ENCODE assay signal across 12 cellular contexts in genomic region chr12:67909091-67909531, GRCh38.
A peak's percentile ranks its signal among the peaks of the same experiment; 100 is the strongest.
DNase-seq lines count a peak whose midpoint lies in the region; ATAC-seq and TF ChIP-seq lines count a peak whose summit lies in the region.
"Had no signal": no experiment of that assay in that cellular context is flagged by ENCODE, and none has a peak within 500 bp of the region (broad histone marks: within the 10 kb centered on the region; RNA-seq: fewer than 3 reads in every experiment).

No MANE protein-coding gene starts in this region.

- CTCF ChIA-PET in AG04449 (lab: Yijun Ruan, JAX) = interaction anchor here (0.9 to 2.4 kb wide), 2 partner anchors 34 to 553 kb away, joined by 3 to 9 read pairs; no protein-coding TSS in a partner anchor
- CTCF ChIA-PET in CD4-positive, alpha-beta memory T cell (lab: Charles Lee; ENCODE audit: partially characterized antibody) = interaction anchor here (0.8 to 1.3 kb wide), 3 partner anchors 20 to 553 kb away, joined by 3 read pairs; no protein-coding TSS in a partner anchor

- DNase-seq in AG04449 (ENCODE audit: low read depth, low spot score) (peak; percentile 92), HFFc6 (peak; percentile 90), amniotic epithelial cell (ENCODE audit: low read depth) (peak; percentile 81), iris pigment epithelial cell (ENCODE audit: low read depth) (peak; percentile 75), dorsolateral prefrontal cortex (no peak), CD1c-positive myeloid dendritic cell (ENCODE audit: extremely low spot score) (no peak)
- DNase-seq in natural killer cell treated with Interleukin-12 subunit alpha and Interleukin-12 subunit beta and Interleukin-15 and Interleukin-18, amount 100 ng/mL, for 72 hours (ENCODE audit: low spot score) = no peak
- no peak for DNase-seq in CD4-positive, alpha-beta memory T cell
- DNase-seq: effector CD8-positive, alpha-beta T cell; lower lobe of right lung; uterus had no signal

- H3K4me3 Mint-ChIP-seq in HFFc6 = peak overlapping the region; percentile 64
- no peak overlapping the region for H3K4me3 Mint-ChIP-seq in natural killer cell treated with Interleukin-12 subunit alpha and Interleukin-12 subunit beta and Interleukin-15 and Interleukin-18, amount 100 ng/mL, for 72 hours
- H3K4me3 Mint-ChIP-seq in CD4-positive, alpha-beta memory T cell = no peak overlapping the region
- H3K4me3 Mint-ChIP-seq: B cell had no signal

- H3K9me3 Mint-ChIP-seq in HFFc6 = no peaks in the 10 kb centered on the region
- no peaks in the 10 kb centered on the region for H3K9me3 Mint-ChIP-seq in natural killer cell treated with Interleukin-12 subunit alpha and Interleukin-12 subunit beta and Interleukin-15 and Interleukin-18, amount 100 ng/mL, for 72 hours
- H3K9me3 Mint-ChIP-seq in CD4-positive, alpha-beta memory T cell = peaks cover 0 to 2% (median 0%) of the 10 kb centered on the region in 8 donors

- H3K4me1 Mint-ChIP-seq in HFFc6 (ENCODE audit: low read depth) = peaks cover 49% of the 10 kb centered on the region
- no peaks in the 10 kb centered on the region for H3K4me1 Mint-ChIP-seq in natural killer cell treated with Interleukin-12 subunit alpha and Interleukin-12 subunit beta and Interleukin-15 and Interleukin-18, amount 100 ng/mL, for 72 hours (ENCODE audit: low read depth in 2 of 2)
- no peaks in the 10 kb centered on the region for H3K4me1 Mint-ChIP-seq in CD4-positive, alpha-beta memory T cell
- H3K4me1 Mint-ChIP-seq: B cell had no signal

- H3K27ac ChIP-seq in dorsolateral prefrontal cortex = no peak overlapping the region
- H3K27ac ChIP-seq in CD4-positive, alpha-beta memory T cell (ENCODE audit: low read depth, low read length) = no peak overlapping the region
- H3K27ac ChIP-seq: lower lobe of right lung, uterus had no signal

- H3K27ac Mint-ChIP-seq in HFFc6 = peak overlapping the region; percentile 98
- no peak overlapping the region for H3K27ac Mint-ChIP-seq in natural killer cell treated with Interleukin-12 subunit alpha and Interleukin-12 subunit beta and Interleukin-15 and Interleukin-18, amount 100 ng/mL, for 72 hours
- H3K27ac Mint-ChIP-seq in CD4-positive, alpha-beta memory T cell = no peak overlapping the region
- H3K27ac Mint-ChIP-seq: B cell had no signal

- TF ChIP-seq CTCF in AG04449 (IDR thresholded peaks at IDR 0.05; ENCODE audit: insufficient read depth, low read length, missing control alignments) = no peak
- no peak for TF ChIP-seq CTCF in HFFc6 (IDR thresholded peaks at IDR 0.05)
- no peak for TF ChIP-seq CTCF in dorsolateral prefrontal cortex (IDR thresholded peaks at IDR 0.05 in 54 of 56, conservative IDR thresholded peaks at IDR 0.05 in 2 of 56; ENCODE audit: low read depth in 1 of 56, partially characterized antibody in 56 of 56)

- no peaks in the 10 kb centered on the region for H3K36me3 ChIP-seq in CD4-positive, alpha-beta memory T cell (ENCODE audit: insufficient read depth, low read length)
- H3K36me3 ChIP-seq: lower lobe of right lung, uterus had no signal

- no peaks in the 10 kb centered on the region for H3K4me1 ChIP-seq in CD4-positive, alpha-beta memory T cell (ENCODE audit: insufficient read depth, low read length)
- H3K4me1 ChIP-seq: lower lobe of right lung, uterus had no signal

- H3K4me3 ChIP-seq in AG04449 (ENCODE audit: low read depth, low read length) (no peak overlapping the region), dorsolateral prefrontal cortex (no peak overlapping the region)
- H3K4me3 ChIP-seq in CD4-positive, alpha-beta memory T cell (ENCODE audit: low read length in 2 of 2) = no peak overlapping the region
- H3K4me3 ChIP-seq: lower lobe of right lung, uterus had no signal

- H3K27me3 Mint-ChIP-seq in HFFc6 (ENCODE audit: insufficient read depth) = peaks cover 1% of the 10 kb centered on the region
- H3K27me3 Mint-ChIP-seq in natural killer cell treated with Interleukin-12 subunit alpha and Interleukin-12 subunit beta and Interleukin-15 and Interleukin-18, amount 100 ng/mL, for 72 hours = peaks cover 26 to 39% of the 10 kb centered on the region in 2 donors
- H3K27me3 Mint-ChIP-seq in CD4-positive, alpha-beta memory T cell = peaks cover 0 to 8% of the 10 kb centered on the region in 2 donors

- no peak for ATAC-seq in natural killer cell treated with Interleukin-12 subunit alpha and Interleukin-12 subunit beta and Interleukin-15 and Interleukin-18, amount 100 ng/mL, for 72 hours
- ATAC-seq: lower lobe of right lung had no signal

- peaks cover 11% of the 10 kb centered on the region for H3K36me3 Mint-ChIP-seq in HFFc6 (ENCODE audit: low read depth)
- H3K36me3 Mint-ChIP-seq in natural killer cell treated with Interleukin-12 subunit alpha and Interleukin-12 subunit beta and Interleukin-15 and Interleukin-18, amount 100 ng/mL, for 72 hours = no peaks in the 10 kb centered on the region
- H3K36me3 Mint-ChIP-seq in CD4-positive, alpha-beta memory T cell = no peaks in the 10 kb centered on the region

- no peaks in the 10 kb centered on the region for H3K9me3 ChIP-seq in CD4-positive, alpha-beta memory T cell (ENCODE audit: control insufficient read depth in 1 of 2, low read length in 2 of 2)
- H3K9me3 ChIP-seq: lower lobe of right lung, uterus had no signal

- intact Hi-C loops in dorsolateral prefrontal cortex (cut with DNase I) = no loop called here
- intact Hi-C loops in CD4-positive, alpha-beta memory T cell (cut with micrococcal nuclease) = no loop called here

- no peaks in the 10 kb centered on the region for H3K27me3 ChIP-seq in dorsolateral prefrontal cortex
- no peaks in the 10 kb centered on the region for H3K27me3 ChIP-seq in CD4-positive, alpha-beta memory T cell (ENCODE audit: insufficient read depth, low read length)
- H3K27me3 ChIP-seq: uterus had no signal

- POLR2A ChIA-PET in AG04449 (lab: Yijun Ruan, JAX) = interaction anchor here (0.7 to 1.2 kb wide), 5 partner anchors 72 to 550 kb away, joined by 3 read pairs; no protein-coding TSS in a partner anchor
- POLR2A ChIA-PET in CD4-positive, alpha-beta memory T cell (lab: Charles Lee; ENCODE audit: partially characterized antibody) = no interaction called here

Comparison
In these comparisons a context has a peak if more than half of its experiments do, and no peak if none do; other contexts are left out.
1. DNase-seq: peak in AG04449 (single experiment), HFFc6 (single experiment), amniotic epithelial cell (single experiment) and iris pigment epithelial cell (single experiment); none in natural killer cell treated with Interleukin-12 subunit alpha and Interleukin-12 subunit beta and Interleukin-15 and Interleukin-18, amount 100 ng/mL, for 72 hours (single experiment), dorsolateral prefrontal cortex (0 of 10), CD1c-positive myeloid dendritic cell (single experiment) and CD4-positive, alpha-beta memory T cell (0 of 5).